Comparison of ENCODE assay signal across 8 cellular contexts in genomic region chr3:14179114-14179465, GRCh38. TPM values are rescaled to one million over a fixed set of nuclear protein-coding genes. Genes with fewer than 3 reads are reported as not detected.
DNase-seq lines count a peak whose midpoint lies in the region; ATAC-seq and TF ChIP-seq lines count a peak whose summit lies in the region.

No MANE protein-coding gene starts in this region.

- no peaks in the 10 kb centered on the region for H3K27me3 Mint-ChIP-seq in chondrocyte (ENCODE audit: low read depth)

- H3K4me1 Mint-ChIP-seq in chondrocyte (ENCODE audit: low read depth) = peaks cover 50% of the 10 kb centered on the region

- H3K9me3 ChIP-seq in muscle layer of colon (ENCODE audit: low read length) = no peaks in the 10 kb centered on the region

- H3K9me3 Mint-ChIP-seq in chondrocyte (ENCODE audit: low read depth) = no peaks in the 10 kb centered on the region

- H3K4me3 ChIP-seq in ACC112 (ENCODE audit: low read depth, low read length) (peak overlapping the region; percentile 98), muscle layer of colon (ENCODE audit: low read depth in 1 of 2, low read length in 2 of 2) (peak overlapping the region; percentile 66 to 90)
- peak overlapping the region; percentile 98 for H3K4me3 ChIP-seq in Jurkat, Clone E6-1 (ENCODE audit: low read length)

- no peak for TF ChIP-seq CTCF in chondrocyte (IDR thresholded peaks at IDR 0.05)

- peak overlapping the region; percentile 99 for H3K27ac Mint-ChIP-seq in chondrocyte (ENCODE audit: unreplicated experiment)

- H3K27ac ChIP-seq in ACC112 (ENCODE audit: low read depth, low read length) (peak overlapping the region; percentile 61), muscle layer of colon (ENCODE audit: low read depth, low read length) (peak overlapping the region; percentile 16)

- H3K9ac ChIP-seq in muscle layer of colon (ENCODE audit: low read length) = peak overlapping the region; percentile 64

- H3K36me3 Mint-ChIP-seq in chondrocyte (ENCODE audit: low read depth) = peaks cover 7% of the 10 kb centered on the region

- H3K4me1 ChIP-seq in ACC112 (ENCODE audit: control insufficient read depth, insufficient read depth, low read length, unreplicated experiment) (peaks cover 30% of the 10 kb centered on the region), muscle layer of colon (ENCODE audit: insufficient read depth, low read length) (peaks cover 23% of the 10 kb centered on the region)

- H3K79me2 ChIP-seq in ACC112 (ENCODE audit: control insufficient read depth, insufficient read depth, low read length, unreplicated experiment) = peaks cover 72% of the 10 kb centered on the region

- H3K27me3 ChIP-seq in ACC112 (ENCODE audit: insufficient read depth, low read length) (no peaks in the 10 kb centered on the region), muscle layer of colon (ENCODE audit: control insufficient read depth in 1 of 2, insufficient read depth in 2 of 2, low read length in 2 of 2) (no peaks in the 10 kb centered on the region)

- H3K36me3 ChIP-seq in ACC112 (ENCODE audit: insufficient read depth, low read length) (peaks cover 24% of the 10 kb centered on the region), muscle layer of colon (ENCODE audit: insufficient read depth, low read length) (peaks cover 30% of the 10 kb centered on the region)

- DNase-seq in Jurkat, Clone E6-1 (ENCODE audit: low read depth, low spot score) = no peak
- DNase-seq in chondrocyte (ENCODE audit: low spot score) (no peak), NCI-H2029 (lab: John Stamatoyannopoulos, UW) (no peak)

- H3K4me3 Mint-ChIP-seq in chondrocyte (ENCODE audit: unreplicated experiment) = peak overlapping the region; percentile 96

- ATAC-seq in GM18858 (IDR thresholded peaks at IDR 0.05; ENCODE audit: unreplicated experiment) (no peak), GM19397 (IDR thresholded peaks at IDR 0.05; ENCODE audit: unreplicated experiment) (no peak), GM19395 (IDR thresholded peaks at IDR 0.05; ENCODE audit: unreplicated experiment) (no peak)

- H2AFZ ChIP-seq in ACC112 (ENCODE audit: low read length, unreplicated experiment) = peak overlapping the region; percentile 87

RNA-seq across cellular contexts. Expression of gene LSM3, which starts 0.5 kb away (rescaled TPM):
- polyA plus RNA-seq in Jurkat, Clone E6-1 (2012; ENCODE audit: insufficient read depth, insufficient read length) = 45.3 TPM
- 8.1 to 12.8 TPM (median 8.4 TPM) in 3 replicates for total RNA-seq in chondrocyte

RNA-seq across cellular contexts. Expression of gene XPC, which starts 0.7 kb away (rescaled TPM):
- 24.8 TPM for polyA plus RNA-seq in Jurkat, Clone E6-1 (2012; ENCODE audit: insufficient read depth, insufficient read length)
- total RNA-seq in chondrocyte = 24.9 to 35.9 TPM (median 26.8 TPM) in 3 replicates

RNA-seq across cellular contexts. Expression of gene TMEM43, which starts 54.2 kb away (rescaled TPM):
- polyA plus RNA-seq in Jurkat, Clone E6-1 (2012; ENCODE audit: insufficient read depth, insufficient read length) = 27.9 TPM
- 83.4 to 89.1 TPM (median 84.9 TPM) in 3 replicates for total RNA-seq in chondrocyte

RNA-seq across cellular contexts. Expression of gene CHCHD4, which starts 54.4 kb away (rescaled TPM):
- polyA plus RNA-seq in Jurkat, Clone E6-1 (2012; ENCODE audit: insufficient read depth, insufficient read length) = 45.2 TPM
- total RNA-seq in chondrocyte = 6.1 to 8.1 TPM (median 7.2 TPM) in 3 replicates
